ENCODE assay signal across 33 cellular contexts in genomic region chr13:80718970-80719369, GRCh38.
"Had no signal": no experiment of that assay in that cellular context is flagged by ENCODE, and none has a peak within 500 bp of the region (broad histone marks: within the 10 kb centered on the region; RNA-seq: fewer than 3 reads in every experiment).

No MANE protein-coding gene starts in this region.

- H3K36me3 ChIP-seq: adrenal gland, ascending aorta, brain microvascular endothelial cell, breast epithelium, cardiac muscle cell had no signal

- H3K4me3 ChIP-seq: adrenal gland, ascending aorta, body of pancreas, breast epithelium, cardiac muscle cell had no signal

- H3K27me3 ChIP-seq: adrenal gland, ascending aorta, body of pancreas, brain microvascular endothelial cell, breast epithelium, cardiac muscle cell had no signal

- DNase-seq: activated effector memory CD4-positive, alpha-beta T cell treated with anti-CD3 and anti-CD28 coated beads, Interleukin-2, amount 50 U/mL, for 16 hours; activated effector memory CD4-positive, alpha-beta T cell treated with Interleukin-2 at 50 U/mL for 16 hours; activated gamma-delta T cell; activated gamma-delta T cell treated with Interleukin-2 at 50 U/mL for 16 hours; activated naive CD4-positive, alpha-beta T cell; activated naive CD4-positive, alpha-beta T cell treated with anti-CD3 and anti-CD28 coated beads for 36 hours; activated naive CD4-positive, alpha-beta T cell treated with anti-CD3 and anti-CD28 coated beads, Interleukin-2, amount 10 ng/mL, durations not matched to agents 7 days and 5 days; activated naive CD4-positive, alpha-beta T cell treated with anti-CD3 and anti-CD28 coated beads, Interleukin-2, amount 50 U/mL, for 16 hours; activated naive CD4-positive, alpha-beta T cell treated with Interleukin-2 at 50 U/mL for 16 hours; activated naive CD8-positive, alpha-beta T cell treated with anti-CD3 and anti-CD28 coated beads for 36 hours; activated naive CD8-positive, alpha-beta T cell treated with anti-CD3 and anti-CD28 coated beads, Interleukin-2, amount 10 ng/mL, durations not matched to agents 7 days and 5 days; activated naive CD8-positive, alpha-beta T cell treated with anti-CD3 and anti-CD28 coated beads, Interleukin-2, amount 50 U/mL, for 24 hours; activated T-cell treated with anti-CD3 and anti-CD28 coated beads, Interleukin-2, amount 50 U/mL, for 24 hours; activated T-cell treated with anti-CD3 and anti-CD28 coated beads, Interleukin-2, amount 50 U/mL, for 4 hours; activated T-cell treated with anti-CD3 and anti-CD28 coated beads, Interleukin-2, amount 50 U/mL, for 48 hours; activated T-cell treated with anti-CD3 and anti-CD28 coated beads, Interleukin-2, amount 50 U/mL, for 72 hours; adrenal gland; amniotic stem cell; amygdala; anterior cingulate cortex; aorta; body of pancreas; brain microvascular endothelial cell; caudate nucleus; central memory CD4-positive, alpha-beta T cell; cerebellar nuclear complex had no signal

- H3K4me1 ChIP-seq: adrenal gland, ascending aorta, body of pancreas, breast epithelium had no signal

- H3K9me3 ChIP-seq: adrenal gland, ascending aorta, body of pancreas, breast epithelium had no signal

- FAIRE-seq: astrocyte, bronchial epithelial cell had no signal

- H3K27ac ChIP-seq: adrenal gland, ascending aorta, body of pancreas, brain microvascular endothelial cell, breast epithelium, cardiac muscle cell had no signal

- ATAC-seq: activated naive CD4-positive, alpha-beta T cell treated with anti-CD3 and anti-CD28 coated beads, Interleukin-2, amount 50 U/mL, for 72 hours; activated naive CD8-positive, alpha-beta T cell treated with anti-CD3 and anti-CD28 coated beads, Interleukin-2, amount 50 U/mL, for 24 hours; activated T-cell treated with anti-CD3 and anti-CD28 coated beads, Interleukin-2, amount 50 U/mL, for 4 hours; activated T-cell treated with anti-CD3 and anti-CD28 coated beads, Interleukin-2, amount 50 U/mL, for 72 hours; activated T-helper 17 cell treated with anti-CD3 and anti-CD28 coated beads, Interleukin-2, amount 50 U/mL, for 72 hours; body of pancreas had no signal
